Comparison of ENCODE assay signal across 17 cellular contexts in genomic region chr1:2800664-2801045, GRCh38.
"Had no signal": no experiment of that assay in that cellular context is flagged by ENCODE, and none has a peak within 500 bp of the region (broad histone marks: within the 10 kb centered on the region; RNA-seq: fewer than 3 reads in every experiment).

No MANE protein-coding gene starts in this region.

- H3K27ac ChIP-seq: heart left ventricle, lower lobe of right lung, neural progenitor cell, tibial nerve had no signal

- H3K36me3 ChIP-seq: heart left ventricle, lower lobe of right lung, neural progenitor cell, tibial nerve had no signal

- H3K27me3 ChIP-seq: neural progenitor cell had no signal

- H3K9me3 Mint-ChIP-seq: central memory CD8-positive, alpha-beta T cell; neural progenitor cell; stimulated activated effector memory CD8-positive, alpha-beta T cell treated with anti-CD3 and anti-CD28 coated beads, Interleukin-12 subunit alpha, Interleukin-12 subunit beta, amount 100 ng/mL, for 72 hours had no signal

- H3K4me3 ChIP-seq: heart left ventricle, lower lobe of right lung, neural progenitor cell, tibial nerve had no signal

- H3K4me1 Mint-ChIP-seq: central memory CD8-positive, alpha-beta T cell; neural progenitor cell had no signal

- H3K4me1 ChIP-seq: lower lobe of right lung, neural progenitor cell, tibial nerve had no signal

- H3K9ac ChIP-seq: neural progenitor cell, SK-N-SH had no signal

- H3K4me3 Mint-ChIP-seq: activated naive CD4-positive, alpha-beta T cell treated with anti-CD3 and anti-CD28 coated beads, Interleukin-2, amount 10 ng/mL, durations not matched to agents 7 days and 5 days; central memory CD8-positive, alpha-beta T cell; neural progenitor cell; stimulated activated effector memory CD8-positive, alpha-beta T cell treated with anti-CD3 and anti-CD28 coated beads, Interleukin-12 subunit alpha, Interleukin-12 subunit beta, amount 100 ng/mL, for 72 hours; stimulated activated naive CD8-positive, alpha-beta T cell treated with anti-CD3 and anti-CD28 coated beads, Interleukin-15, amount 100 ng/mL, for 72 hours had no signal

- H3K9me3 ChIP-seq: lower lobe of right lung, SK-N-SH had no signal

- H3K27ac Mint-ChIP-seq: activated naive CD4-positive, alpha-beta T cell treated with anti-CD3 and anti-CD28 coated beads, Interleukin-2, amount 10 ng/mL, durations not matched to agents 7 days and 5 days; naive thymus-derived CD8-positive, alpha-beta T cell; neural progenitor cell; stimulated activated effector memory CD8-positive, alpha-beta T cell treated with anti-CD3 and anti-CD28 coated beads, Interleukin-12 subunit alpha, Interleukin-12 subunit beta, amount 100 ng/mL, for 72 hours had no signal

- H3K4me2 ChIP-seq: neural progenitor cell, SK-N-SH had no signal

- H3K36me3 Mint-ChIP-seq: activated naive CD4-positive, alpha-beta T cell treated with anti-CD3 and anti-CD28 coated beads, Interleukin-2, amount 10 ng/mL, durations not matched to agents 7 days and 5 days; neural progenitor cell; stimulated activated effector memory CD8-positive, alpha-beta T cell treated with anti-CD3 and anti-CD28 coated beads, Interleukin-12 subunit alpha, Interleukin-12 subunit beta, amount 100 ng/mL, for 72 hours had no signal

- DNase-seq: activated CD4-positive, alpha-beta T cell treated with anti-CD3 and anti-CD28 coated beads, Interleukin-2, amount 50 U/mL, for 4 hours; activated CD8-positive, alpha-beta memory T cell treated with anti-CD3 and anti-CD28 coated beads for 24 hours; activated naive CD4-positive, alpha-beta T cell treated with anti-CD3 and anti-CD28 coated beads, Interleukin-2, amount 10 ng/mL, durations not matched to agents 7 days and 5 days; activated T-cell treated with anti-CD3 and anti-CD28 coated beads, Interleukin-2, amount 50 U/mL, for 48 hours; anterior cingulate cortex; effector memory CD4-positive, alpha-beta T cell; SK-N-SH; stimulated activated CD4-positive, alpha-beta T cell treated with anti-CD3 and anti-CD28 coated beads, Interleukin-12 subunit alpha, Interleukin-12 subunit beta, amount 100 ng/mL, for 4 hours; stimulated activated CD4-positive, alpha-beta T cell treated with anti-CD3 and anti-CD28 coated beads, Interleukin-2, amount 100 ng/mL, for 24 hours; stimulated activated naive CD8-positive, alpha-beta T cell treated with anti-CD3 and anti-CD28 coated beads, Interleukin-15, amount 100 ng/mL, for 72 hours had no signal

- H2AFZ ChIP-seq: neural progenitor cell had no signal
